ENCODE assay signal across 25 cellular contexts in the genomic region with DNA sequence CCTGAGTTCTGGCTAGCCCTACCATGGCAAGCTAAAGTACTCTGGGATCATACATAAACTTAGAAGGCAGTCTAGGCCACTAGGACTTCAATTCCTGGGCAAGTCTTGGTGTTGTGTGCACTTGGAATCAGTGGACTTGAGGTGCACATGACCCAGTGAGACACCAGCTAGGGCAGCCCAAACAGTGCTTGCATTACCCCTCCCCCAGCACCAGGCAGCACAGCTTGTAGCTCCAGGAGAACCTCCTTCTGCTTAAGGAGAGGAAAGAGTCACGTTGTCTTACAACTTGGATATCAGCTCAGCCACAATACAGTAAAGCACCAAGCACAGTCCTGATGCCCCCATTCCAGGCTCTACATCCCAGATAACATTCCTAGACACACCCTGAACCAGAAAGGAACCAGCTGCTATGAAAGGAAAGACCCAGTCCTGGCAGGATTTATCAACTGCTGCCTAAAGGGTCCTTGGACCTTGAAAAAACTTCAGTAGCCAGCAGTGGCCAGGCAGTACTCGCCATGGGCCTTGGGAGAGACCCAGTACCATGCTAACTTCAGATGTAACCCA. TPM values are rescaled to one million over a fixed set of nuclear protein-coding genes. Genes with fewer than 3 reads are reported as not detected.
A peak's percentile ranks its signal among the peaks of the same experiment; 100 is the strongest.
DNase-seq lines count a peak whose midpoint lies in the region; ATAC-seq and TF ChIP-seq lines count a peak whose summit lies in the region.
"Had no signal": no experiment of that assay in that cellular context is flagged by ENCODE, and none has a peak within 500 bp of the region (broad histone marks: within the 10 kb centered on the region; RNA-seq: fewer than 3 reads in every experiment).

No MANE protein-coding gene starts in this region.

- H3K4me1 ChIP-seq in Caco-2 (peaks cover 47% of the 10 kb centered on the region), Karpas-422 (ENCODE audit: low read length) (peaks cover 55% of the 10 kb centered on the region), hepatocyte (ENCODE audit: insufficient read depth) (peaks cover 19% of the 10 kb centered on the region), neuronal stem cell (ENCODE audit: control insufficient read depth in 2 of 2, insufficient read depth in 1 of 2, low read depth in 1 of 2, low read length in 2 of 2) (peaks cover 4% of the 10 kb centered on the region in 2 donors)

- WGBS in hepatocyte (ENCODE audit: low lambda C conversion rate, missing lambda C conversion rate), result 72% methylated on average over 2 of the region's 2 CpGs
- WGBS in neuronal stem cell (ENCODE audit: extremely low coverage in 2 of 2, insufficient read length in 2 of 2, insufficient replicate concordance in 1 of 2), 2 donors, result no CpG with 5 or more reads among the region's 2 CpGs

- H2BK15ac ChIP-seq in neuronal stem cell (ENCODE audit: low read length), result no peak overlapping the region

- no peak overlapping the region for H2BK5ac ChIP-seq in neuronal stem cell (ENCODE audit: low read length)

- CTCF ChIA-PET in Caco-2 (lab: Charles Lee), result no interaction called here

- no TSS peak for BruUV-seq in Caco-2 (replicated peaks; lab: Mats Ljungman, UMichigan)

- H2AFZ ChIP-seq in Karpas-422 (ENCODE audit: low read length) (no peak overlapping the region), hepatocyte (no peak overlapping the region), neuronal stem cell (ENCODE audit: low read length) (no peak overlapping the region)
- H2AFZ ChIP-seq: GM23248 had no signal

- H3K18ac ChIP-seq in neuronal stem cell (ENCODE audit: low read length), result no peak overlapping the region

- no peaks in the 10 kb centered on the region for H3K9me2 ChIP-seq in Karpas-422 (replicated peaks; ENCODE audit: insufficient read depth, low read length)
- no peaks in the 10 kb centered on the region for H3K9me2 ChIP-seq in hepatocyte (replicated peaks; ENCODE audit: insufficient read depth)

- H4K91ac ChIP-seq in neuronal stem cell (ENCODE audit: low read depth, low read length, poor library complexity), result no peak overlapping the region

- H3K9me3 ChIP-seq in Caco-2 (peaks cover 6% of the 10 kb centered on the region), Karpas-422 (ENCODE audit: low read length) (no peaks in the 10 kb centered on the region), hepatocyte (ENCODE audit: low read depth) (no peaks in the 10 kb centered on the region), neuronal stem cell (replicated peaks in 1 of 2; ENCODE audit: control insufficient read depth in 2 of 2, insufficient read depth in 1 of 2, low read depth in 1 of 2, low read length in 2 of 2) (no peaks in the 10 kb centered on the region)

- DNase-seq in Caco-2 (no peak), Karpas-422 (no peak), hepatocyte (ENCODE audit: low spot score) (peak; percentile 19), neuronal stem cell (ENCODE audit: low spot score) (no peak), C1 segment of cervical spinal cord (lab: John Stamatoyannopoulos, UW) (no peak), GM19240 (ENCODE audit: insufficient read length, low spot score) (no peak)
- no peak for DNase-seq in effector memory CD8-positive, alpha-beta T cell
- DNase-seq: 8988T, DMS79, GM23248, HCEC 1CT, MM.1S, NCI-H1092, NCI-H1436 treated with DMSO at 0.1 percent for 48 hours, NCI-H2029, NCI-H2227 treated with DMSO at 0.1 percent for 48 hours, NCI-H510A, NCI-H748 treated with DMSO at 0.1 percent for 48 hours, SIG-M5 had no signal

- H3K4me2 ChIP-seq in Karpas-422 (ENCODE audit: low read depth, low read length, poor library complexity, severe bottlenecking) (no peak overlapping the region), hepatocyte (no peak overlapping the region), neuronal stem cell (ENCODE audit: insufficient read depth, low read length, poor library complexity, severe bottlenecking) (no peak overlapping the region)

- H3K4ac ChIP-seq in neuronal stem cell (ENCODE audit: low read length), result no peak overlapping the region

- H3K14ac ChIP-seq in neuronal stem cell (ENCODE audit: low read length), result no peak overlapping the region

- H3K79me2 ChIP-seq in Karpas-422 (ENCODE audit: low read length) (peaks cover 92% of the 10 kb centered on the region), hepatocyte (peaks cover 65% of the 10 kb centered on the region)

- H4K20me1 ChIP-seq in Karpas-422 (ENCODE audit: insufficient read depth, low read depth, low read length) (no peaks in the 10 kb centered on the region), hepatocyte (ENCODE audit: insufficient read depth, poor library complexity, severe bottlenecking) (no peaks in the 10 kb centered on the region)

- no peak overlapping the region for H2BK120ac ChIP-seq in neuronal stem cell (ENCODE audit: low read depth, low read length)

- no peak overlapping the region for H3K4me3 Mint-ChIP-seq in Caco-2 (ENCODE audit: unreplicated experiment)
- H3K4me3 Mint-ChIP-seq in effector memory CD8-positive, alpha-beta T cell, result no peak overlapping the region

- ATAC-seq in effector memory CD8-positive, alpha-beta T cell (replicated peaks), result no peak
- ATAC-seq in HG02678 (IDR thresholded peaks at IDR 0.05; ENCODE audit: unreplicated experiment), result no peak
- ATAC-seq: GM12878, HepG2, K562, SK-N-SH treated with all-trans-retinoic acid at 6 μM for 48 hours had no signal

- H3K23ac ChIP-seq in neuronal stem cell (ENCODE audit: low read depth, low read length, poor library complexity), result no peak overlapping the region

- H3K27ac ChIP-seq in Karpas-422 (ENCODE audit: low read length), result peak overlapping the region; percentile 43
- H3K27ac ChIP-seq in hepatocyte, result peak overlapping the region; percentile 10
- H3K27ac ChIP-seq in neuronal stem cell (replicated peaks; ENCODE audit: low read length), result no peak overlapping the region
- H3K27ac ChIP-seq: GM23248, RWPE1 had no signal

- H4K8ac ChIP-seq in neuronal stem cell (ENCODE audit: low read depth, low read length), result no peak overlapping the region

- intact Hi-C loops in Caco-2 (cut with micrococcal nuclease; ENCODE audit: unreplicated experiment), result no loop called here

- H3K27me3 Mint-ChIP-seq in Caco-2 (ENCODE audit: insufficient read depth, unreplicated experiment), result no peaks in the 10 kb centered on the region
- H3K27me3 Mint-ChIP-seq in effector memory CD8-positive, alpha-beta T cell, result no peaks in the 10 kb centered on the region

- H3K27me3 ChIP-seq in Caco-2 (replicated peaks; ENCODE audit: control insufficient read depth, insufficient read depth, low read length) (no peaks in the 10 kb centered on the region; the same call in 1 of the 2 replicates), Karpas-422 (ENCODE audit: low read length) (no peaks in the 10 kb centered on the region), hepatocyte (no peaks in the 10 kb centered on the region), neuronal stem cell (ENCODE audit: control insufficient read depth in 3 of 3, insufficient read depth in 3 of 3, low read depth in 1 of 3, low read length in 3 of 3) (no peaks in the 10 kb centered on the region)

- no peak overlapping the region for H2AK5ac ChIP-seq in neuronal stem cell (ENCODE audit: low read depth, low read length)

- H3K4me1 Mint-ChIP-seq in Caco-2 (ENCODE audit: low read depth, unreplicated experiment), result peaks cover 35% of the 10 kb centered on the region
- H3K4me1 Mint-ChIP-seq in effector memory CD8-positive, alpha-beta T cell (ENCODE audit: low read depth in 2 of 2), result peaks cover 25 to 43% of the 10 kb centered on the region in 2 donors

- TF ChIP-seq CTCF in Caco-2 (IDR thresholded peaks at IDR 0.05; ENCODE audit: insufficient read depth in 1 of 2, low read depth in 1 of 2, low read length in 1 of 2, severe bottlenecking in 1 of 2, unreplicated experiment in 1 of 2) (no peak), hepatocyte (IDR thresholded peaks at IDR 0.05; ENCODE audit: poor library complexity) (no peak)

- H3K79me1 ChIP-seq in neuronal stem cell (ENCODE audit: low read depth, low read length), result peaks cover 2% of the 10 kb centered on the region

- peak overlapping the region; percentile 39 for H3K27ac Mint-ChIP-seq in Caco-2 (ENCODE audit: unreplicated experiment)
- no peak overlapping the region for H3K27ac Mint-ChIP-seq in effector memory CD8-positive, alpha-beta T cell

- H3K9me3 Mint-ChIP-seq in Caco-2 (ENCODE audit: unreplicated experiment), result peaks cover 13% of the 10 kb centered on the region
- H3K9me3 Mint-ChIP-seq in effector memory CD8-positive, alpha-beta T cell, result peaks cover 0 to 9% of the 10 kb centered on the region in 2 donors

- H3K9ac ChIP-seq in Karpas-422 (ENCODE audit: low read length) (no peak overlapping the region; the same call in 1 of the 2 replicates), neuronal stem cell (ENCODE audit: low read depth, low read length, poor library complexity) (peak overlapping the region; percentile 65)
- H3K9ac ChIP-seq: GM23248 had no signal

- H3K36me3 ChIP-seq in Caco-2 (ENCODE audit: control insufficient read depth, insufficient read depth, low read length), result peaks cover 1% of the 10 kb centered on the region; the same call in 1 of the 2 replicates
- peaks cover 17% of the 10 kb centered on the region for H3K36me3 ChIP-seq in Karpas-422 (ENCODE audit: insufficient read depth, low read length)
- H3K36me3 ChIP-seq in hepatocyte (replicated peaks; ENCODE audit: insufficient read depth, low read depth), result no peaks in the 10 kb centered on the region
- H3K36me3 ChIP-seq in neuronal stem cell (replicated peaks in 1 of 2; ENCODE audit: control insufficient read depth in 2 of 2, insufficient read depth in 2 of 2, low read length in 2 of 2), result no peaks in the 10 kb centered on the region

- POLR2A ChIA-PET in Caco-2 (lab: Charles Lee), result no interaction called here

- H3K36me3 Mint-ChIP-seq in Caco-2 (ENCODE audit: insufficient read depth, unreplicated experiment), result no peaks in the 10 kb centered on the region
- H3K36me3 Mint-ChIP-seq in effector memory CD8-positive, alpha-beta T cell (ENCODE audit: insufficient read depth), result no peaks in the 10 kb centered on the region

- H2BK12ac ChIP-seq in neuronal stem cell (ENCODE audit: low read length), result no peak overlapping the region

- H3K4me3 ChIP-seq in Caco-2 (ENCODE audit: low read depth, low read length), result no peak overlapping the region
- no peak overlapping the region for H3K4me3 ChIP-seq in Karpas-422 (ENCODE audit: low read length)
- no peak overlapping the region for H3K4me3 ChIP-seq in hepatocyte
- peak overlapping the region in 1 of 2 donors; percentile 40 for H3K4me3 ChIP-seq in neuronal stem cell (ENCODE audit: low read length in 2 of 2)
- H3K4me3 ChIP-seq: GM12878, GM23248, K562 had no signal

RNA-seq across cellular contexts. Expression of a gene that starts 57.2 kb away (rescaled TPM):
- total RNA-seq in Caco-2 (2022) (71.9 and 76.0 TPM in 2 replicates), hepatocyte (38.2 and 42.8 TPM in 2 replicates)
- 78.5 and 142 TPM in 2 replicates for total RNA-seq in Karpas-422 (2014; rRNA removed; shearing (Covaris generic); ENCODE audit: low replicate concordance)
- polyA plus RNA-seq in hepatocyte, result 13.1 and 17.9 TPM in 2 replicates
- polyA plus RNA-seq in neuronal stem cell (2013, experiment 1 of 2), result 6.2 TPM
- polyA plus RNA-seq in neuronal stem cell (2013, experiment 2 of 2), result 6.3 TPM

RNA-seq across cellular contexts. Expression of a gene that starts 57.4 kb away (rescaled TPM):
- total RNA-seq in Caco-2 (2022) (2.0 and 3.4 TPM in 2 replicates), hepatocyte (2.0 and 3.6 TPM in 2 replicates)
- total RNA-seq in Karpas-422 (2014; rRNA removed; shearing (Covaris generic); ENCODE audit: low replicate concordance), result 1.0 and 6.8 TPM in 2 replicates
- polyA plus RNA-seq in hepatocyte, result 1.5 and 2.2 TPM in 2 replicates
- polyA plus RNA-seq in neuronal stem cell (2013, experiment 1 of 2), result 5.2 TPM
- 5.2 TPM for polyA plus RNA-seq in neuronal stem cell (2013, experiment 2 of 2)
